Comparison of ENCODE assay signal across 7 cellular contexts in genomic region chr3:159929181-159929893, GRCh38. TPM values are rescaled to one million over a fixed set of nuclear protein-coding genes. Genes with fewer than 3 reads are reported as not detected.
DNase-seq lines count a peak whose midpoint lies in the region; ATAC-seq and TF ChIP-seq lines count a peak whose summit lies in the region.

No MANE protein-coding gene starts in this region.

- TF ChIP-seq EP300 in Ishikawa (IDR thresholded peaks at IDR 0.05; ENCODE audit: borderline replicate concordance): no peak

- H3K4me1 ChIP-seq in left lung: peaks cover 0 to 16% of the 10 kb centered on the region in 2 donors
- H3K4me1 ChIP-seq in testis: no peaks in the 10 kb centered on the region

- WGBS in testis, 2 donors: 89 to 94% methylated on average over 8 of the region's 8 CpGs

- TF ChIP-seq CTCF in GM12872 (IDR thresholded peaks at IDR 0.05; ENCODE audit: insufficient read depth, low read depth, low read length): peak; percentile 33; the same call in 1 of the 3 replicates
- TF ChIP-seq CTCF in left lung (IDR thresholded peaks at IDR 0.05): peak in 1 of 2 donors; percentile 35
- no peak for TF ChIP-seq CTCF in testis (IDR thresholded peaks at IDR 0.05)

- TF ChIP-seq POLR2A in testis (IDR thresholded peaks at IDR 0.05): no peak

- H3K27me3 ChIP-seq in left lung (no peaks in the 10 kb centered on the region), testis (no peaks in the 10 kb centered on the region)

- no peaks in the 10 kb centered on the region for H3K36me3 ChIP-seq in left lung
- no peaks in the 10 kb centered on the region for H3K36me3 ChIP-seq in testis (ENCODE audit: low read depth, missing control alignments)

- H3K4me3 ChIP-seq in left lung (no peak overlapping the region), testis (no peak overlapping the region)

- peaks cover 0 to 16% of the 10 kb centered on the region in 2 donors for H3K9me3 ChIP-seq in left lung
- no peaks in the 10 kb centered on the region for H3K9me3 ChIP-seq in testis

- DNase-seq in astrocyte of the hippocampus (ENCODE audit: low read depth, low spot score): peak; percentile 71
- peak in 1 of 2 donors; percentile 35 for DNase-seq in left lung
- DNase-seq in stimulated activated CD4-positive, alpha-beta T cell treated with anti-CD3 and anti-CD28 coated beads, Interleukin-15, amount 100 ng/mL, for 24 hours: no peak
- no peak for DNase-seq in testis

- intact Hi-C loops in left lung (cut with DNase I) (no loop called here), testis (cut with DNase I; ENCODE audit: low total_unique reads) (no loop called here)

- peak; percentile 28; the same call in 1 of the 2 replicates for TF ChIP-seq RAD21 in Ishikawa (IDR thresholded peaks at IDR 0.05; ENCODE audit: low read depth)

- ATAC-seq in GM21717 (IDR thresholded peaks at IDR 0.05; ENCODE audit: unreplicated experiment) (peak; percentile 77), left lung (peak; percentile 81)

- H3K27ac ChIP-seq in left lung: peak overlapping the region; percentile 42 to 79
- no peak overlapping the region for H3K27ac ChIP-seq in testis

TF ChIP-seq in Ishikawa, 13 proteins besides CTCF, POLR2A, EP300 and RAD21:
- no peak for TF ChIP-seq YY1 (IDR thresholded peaks at IDR 0.05; ENCODE audit: low read depth)
- TF ChIP-seq, protein P1, sequence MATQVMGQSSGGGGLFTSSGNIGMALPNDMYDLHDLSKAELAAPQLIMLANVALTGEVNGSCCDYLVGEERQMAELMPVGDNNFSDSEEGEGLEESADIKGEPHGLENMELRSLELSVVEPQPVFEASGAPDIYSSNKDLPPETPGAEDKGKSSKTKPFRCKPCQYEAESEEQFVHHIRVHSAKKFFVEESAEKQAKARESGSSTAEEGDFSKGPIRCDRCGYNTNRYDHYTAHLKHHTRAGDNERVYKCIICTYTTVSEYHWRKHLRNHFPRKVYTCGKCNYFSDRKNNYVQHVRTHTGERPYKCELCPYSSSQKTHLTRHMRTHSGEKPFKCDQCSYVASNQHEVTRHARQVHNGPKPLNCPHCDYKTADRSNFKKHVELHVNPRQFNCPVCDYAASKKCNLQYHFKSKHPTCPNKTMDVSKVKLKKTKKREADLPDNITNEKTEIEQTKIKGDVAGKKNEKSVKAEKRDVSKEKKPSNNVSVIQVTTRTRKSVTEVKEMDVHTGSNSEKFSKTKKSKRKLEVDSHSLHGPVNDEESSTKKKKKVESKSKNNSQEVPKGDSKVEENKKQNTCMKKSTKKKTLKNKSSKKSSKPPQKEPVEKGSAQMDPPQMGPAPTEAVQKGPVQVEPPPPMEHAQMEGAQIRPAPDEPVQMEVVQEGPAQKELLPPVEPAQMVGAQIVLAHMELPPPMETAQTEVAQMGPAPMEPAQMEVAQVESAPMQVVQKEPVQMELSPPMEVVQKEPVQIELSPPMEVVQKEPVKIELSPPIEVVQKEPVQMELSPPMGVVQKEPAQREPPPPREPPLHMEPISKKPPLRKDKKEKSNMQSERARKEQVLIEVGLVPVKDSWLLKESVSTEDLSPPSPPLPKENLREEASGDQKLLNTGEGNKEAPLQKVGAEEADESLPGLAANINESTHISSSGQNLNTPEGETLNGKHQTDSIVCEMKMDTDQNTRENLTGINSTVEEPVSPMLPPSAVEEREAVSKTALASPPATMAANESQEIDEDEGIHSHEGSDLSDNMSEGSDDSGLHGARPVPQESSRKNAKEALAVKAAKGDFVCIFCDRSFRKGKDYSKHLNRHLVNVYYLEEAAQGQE (IDR thresholded peaks at IDR 0.05; ENCODE audit: low read depth): no peak
- no peak for TF ChIP-seq ZBTB7A (IDR thresholded peaks at IDR 0.05; ENCODE audit: low read depth)
- TF ChIP-seq EGR1 (IDR thresholded peaks at IDR 0.05): no peak
- no peak for TF ChIP-seq NFIC (IDR thresholded peaks at IDR 0.05)
- TF ChIP-seq FOXM1 (IDR thresholded peaks at IDR 0.05; ENCODE audit: borderline replicate concordance, low read depth): no peak
- no peak for TF ChIP-seq TCF12 (IDR thresholded peaks at IDR 0.05; ENCODE audit: low read depth)
- TF ChIP-seq TEAD4 (IDR thresholded peaks at IDR 0.05): no peak
- no peak for TF ChIP-seq USF1 (IDR thresholded peaks at IDR 0.05)
- TF ChIP-seq CREB1 (IDR thresholded peaks at IDR 0.05; ENCODE audit: low read depth): no peak
- TF ChIP-seq TAF1 (IDR thresholded peaks at IDR 0.05; ENCODE audit: low read depth): no peak
- TF ChIP-seq CEBPB (IDR thresholded peaks at IDR 0.05): no peak
- TF ChIP-seq, protein P2, sequence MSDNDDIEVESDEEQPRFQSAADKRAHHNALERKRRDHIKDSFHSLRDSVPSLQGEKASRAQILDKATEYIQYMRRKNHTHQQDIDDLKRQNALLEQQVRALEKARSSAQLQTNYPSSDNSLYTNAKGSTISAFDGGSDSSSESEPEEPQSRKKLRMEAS (IDR thresholded peaks at IDR 0.05): no peak

RNA-seq across cellular contexts. Expression of gene IL12A, which starts 59.3 kb away (rescaled TPM):
- total RNA-seq in left lung: under 1 TPM; 0.61 to 0.81 TPM
- total RNA-seq in testis: 1 to 10 TPM in 1 of 2 donors, under 1 TPM in 1; 0.56 to 1.3 TPM
- 0.57 TPM for polyA plus RNA-seq in testis (ENCODE audit: insufficient read depth, low read depth, low replicate concordance)

Comparison
In these comparisons a context has a peak if more than half of its experiments do, and no peak if none do; other contexts are left out.
1. H3K27ac ChIP-seq: peak in left lung (2 of 2); none in testis (0 of 2).